In the genomic region with DNA sequence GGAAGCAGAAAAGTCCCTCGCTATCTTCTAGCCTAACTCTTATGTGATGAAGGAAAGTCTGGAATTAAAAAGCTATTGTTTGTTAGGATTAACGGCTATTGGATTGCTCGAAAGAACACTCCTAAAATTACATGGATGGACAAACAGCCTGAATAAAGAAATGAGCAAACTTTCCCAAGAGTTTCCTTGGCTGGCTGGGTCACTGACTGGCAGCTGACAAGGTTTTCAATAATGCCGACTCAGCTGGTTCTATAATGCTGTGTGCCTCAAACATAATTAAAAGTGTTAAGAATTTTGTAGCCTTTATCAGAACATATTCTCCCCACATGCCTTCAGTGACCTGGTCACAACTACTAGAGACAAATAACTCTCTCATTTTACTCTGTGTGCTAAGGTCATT, we compare ENCODE assay signal across 15 cellular contexts.
DNase-seq lines count a peak whose midpoint lies in the region; ATAC-seq, FAIRE-seq and TF ChIP-seq lines count a peak whose summit lies in the region.
"Had no signal": no experiment of that assay in that cellular context is flagged by ENCODE, and none has a peak within 500 bp of the region (broad histone marks: within the 10 kb centered on the region; RNA-seq: fewer than 3 reads in every experiment).

No MANE protein-coding gene starts in this region.

- ATAC-seq in HepG2 (no peak), right lobe of liver (no peak), GM18861 (IDR thresholded peaks at IDR 0.05; ENCODE audit: unreplicated experiment) (no peak), HG03175 (IDR thresholded peaks at IDR 0.05; ENCODE audit: unreplicated experiment) (no peak)
- ATAC-seq: GM23338 had no signal

- H3K14ac ChIP-seq in neuronal stem cell (ENCODE audit: low read length): no peak overlapping the region

- no peak overlapping the region for H2BK120ac ChIP-seq in neuronal stem cell (ENCODE audit: low read depth, low read length)

- no peak overlapping the region for H2AK5ac ChIP-seq in neuronal stem cell (ENCODE audit: low read depth, low read length)

- no peak overlapping the region for H4K8ac ChIP-seq in neuronal stem cell (ENCODE audit: low read depth, low read length)

- H2BK12ac ChIP-seq in neuronal stem cell (ENCODE audit: low read length): no peak overlapping the region

- H2AFZ ChIP-seq in HepG2 (ENCODE audit: low read length) (no peak overlapping the region), neuronal stem cell (ENCODE audit: low read length) (no peak overlapping the region)
- H2AFZ ChIP-seq: GM23338 had no signal

- H3K9ac ChIP-seq in HepG2 (ENCODE audit: insufficient read depth, low read depth, low read length): no peak overlapping the region
- H3K9ac ChIP-seq in neuronal stem cell (ENCODE audit: low read depth, low read length, poor library complexity): no peak overlapping the region
- H3K9ac ChIP-seq: BLaER1 had no signal

- H3K4me1 ChIP-seq in HepG2 (ENCODE audit: insufficient read depth, low read length): no peaks in the 10 kb centered on the region
- H3K4me1 ChIP-seq in right lobe of liver: no peaks in the 10 kb centered on the region
- H3K4me1 ChIP-seq in neuronal stem cell (ENCODE audit: control insufficient read depth in 2 of 2, insufficient read depth in 1 of 2, low read depth in 1 of 2, low read length in 2 of 2): peaks cover 0 to 10% of the 10 kb centered on the region in 2 donors
- H3K4me1 ChIP-seq: BLaER1 had no signal

- FAIRE-seq in HepG2 (lab: Jason Lieb, UNC): no peak

- H3K27ac ChIP-seq in HepG2 (ENCODE audit: extremely low read length, insufficient read depth, low read length): no peak overlapping the region
- H3K27ac ChIP-seq in right lobe of liver: no peak overlapping the region
- H3K27ac ChIP-seq in neuronal stem cell (replicated peaks; ENCODE audit: low read length): no peak overlapping the region
- H3K27ac ChIP-seq: 22Rv1, BLaER1 had no signal

- no peak for TF ChIP-seq POLR2A in HepG2 (IDR thresholded peaks at IDR 0.05; ENCODE audit: insufficient read depth in 1 of 2, low read depth in 2 of 2, low read length in 2 of 2)
- TF ChIP-seq POLR2A in right lobe of liver (IDR thresholded peaks at IDR 0.05): no peak

- H3K4ac ChIP-seq in neuronal stem cell (ENCODE audit: low read length): no peak overlapping the region

- in situ Hi-C loops in HepG2 (cut with HindIII; ENCODE audit: extremely low pct_ligation_motif_present, low pct_unique_long_range_greater_than_20kb): no loop called here

- H3K4me2 ChIP-seq in HepG2 (ENCODE audit: low read depth, low read length) (no peak overlapping the region), neuronal stem cell (ENCODE audit: insufficient read depth, low read length, poor library complexity, severe bottlenecking) (no peak overlapping the region)
- H3K4me2 ChIP-seq: BLaER1, GM23338 had no signal

- no peak for TF ChIP-seq RAD21 in HepG2 (CRISPR knock-in tag; IDR thresholded peaks at IDR 0.05)

- whole genome bisulfite sequencing in HepG2 (ENCODE audit: low lambda C conversion rate): 47% methylated on average over 4 of the region's 4 CpGs
- WGBS in right lobe of liver (ENCODE audit: insufficient coverage, low coverage, low lambda C conversion rate, missing lambda C conversion rate): 63% methylated on average over 4 of the region's 4 CpGs
- WGBS in neuronal stem cell (ENCODE audit: extremely low coverage in 2 of 2, insufficient read length in 2 of 2, insufficient replicate concordance in 1 of 2), 2 donors: no CpG with 5 or more reads among the region's 4 CpGs

- TF ChIP-seq CTCF in HepG2 (CRISPR knock-in tag; IDR thresholded peaks at IDR 0.05) (no peak), right lobe of liver (IDR thresholded peaks at IDR 0.05) (no peak)

- POLR2A ChIA-PET in HepG2 (lab: Yijun Ruan, JAX): no interaction called here

- H3K9me3 ChIP-seq in HepG2 (ENCODE audit: low read length) (no peaks in the 10 kb centered on the region), right lobe of liver (no peaks in the 10 kb centered on the region), neuronal stem cell (replicated peaks in 1 of 2; ENCODE audit: control insufficient read depth in 2 of 2, insufficient read depth in 1 of 2, low read depth in 1 of 2, low read length in 2 of 2) (no peaks in the 10 kb centered on the region)
- H3K9me3 ChIP-seq: BLaER1 had no signal

- no peaks in the 10 kb centered on the region for H3K79me1 ChIP-seq in neuronal stem cell (ENCODE audit: low read depth, low read length)

- no peak overlapping the region for H4K91ac ChIP-seq in neuronal stem cell (ENCODE audit: low read depth, low read length, poor library complexity)

- no peak overlapping the region for H2BK15ac ChIP-seq in neuronal stem cell (ENCODE audit: low read length)

- no peak overlapping the region for H2BK5ac ChIP-seq in neuronal stem cell (ENCODE audit: low read length)

- H4K20me1 ChIP-seq in HepG2 (ENCODE audit: insufficient read depth, low read length): no peaks in the 10 kb centered on the region
- H4K20me1 ChIP-seq: BLaER1 had no signal

- no peaks in the 10 kb centered on the region for H3K27me3 ChIP-seq in HepG2 (ENCODE audit: control insufficient read depth in 1 of 2, insufficient read depth in 2 of 2, low read length in 2 of 2)
- no peaks in the 10 kb centered on the region for H3K27me3 ChIP-seq in right lobe of liver
- no peaks in the 10 kb centered on the region for H3K27me3 ChIP-seq in neuronal stem cell (ENCODE audit: control insufficient read depth in 3 of 3, insufficient read depth in 3 of 3, low read depth in 1 of 3, low read length in 3 of 3)
- H3K27me3 ChIP-seq: BLaER1 had no signal

- H3K18ac ChIP-seq in neuronal stem cell (ENCODE audit: low read length): no peak overlapping the region

- no peak overlapping the region for H3K4me3 ChIP-seq in HepG2 (replicated peaks in 1 of 3; ENCODE audit: insufficient read depth in 1 of 3, low read depth in 2 of 3, low read length in 3 of 3)
- H3K4me3 ChIP-seq in right lobe of liver: no peak overlapping the region
- H3K4me3 ChIP-seq in neuronal stem cell (ENCODE audit: low read length in 2 of 2): no peak overlapping the region
- H3K4me3 ChIP-seq: BLaER1, GM23338 had no signal

- TF ChIP-seq EP300 in HepG2 (IDR thresholded peaks at IDR 0.05; ENCODE audit: low read depth in 2 of 2, low read length in 2 of 2) (no peak), HepG2 (CRISPR knock-in tag; IDR thresholded peaks at IDR 0.05; ENCODE audit: borderline replicate concordance) (no peak)

- CTCF ChIA-PET in HepG2 (lab: Yijun Ruan, JAX; ENCODE audit: low intra/inter-chr PET ratio, low total read pairs): no interaction called here

- no peak overlapping the region for H3K23ac ChIP-seq in neuronal stem cell (ENCODE audit: low read depth, low read length, poor library complexity)

- no peaks in the 10 kb centered on the region for H3K79me2 ChIP-seq in HepG2 (ENCODE audit: insufficient read depth, low read length)

- intact Hi-C loops in HepG2 (cut with micrococcal nuclease; ENCODE audit: unreplicated experiment) (no loop called here), right lobe of liver (cut with DNase I) (no loop called here)

- DNase-seq in HepG2 (ENCODE audit: low spot score) (no peak), right lobe of liver (no peak), medulla oblongata (ENCODE audit: extremely low spot score) (peak; percentile 37), neuronal stem cell (ENCODE audit: low spot score) (peak; percentile 14)
- DNase-seq in activated CD4-positive, alpha-beta T cell treated with anti-CD3 and anti-CD28 coated beads for 4 hours: no peak
- DNase-seq: CD4-positive, alpha-beta memory T cell; DMS153; DMS79; GF-D8; H9 had no signal

- BruUV-seq in HepG2 (replicated peaks; lab: Mats Ljungman, UMichigan): no TSS peak

- H3K36me3 ChIP-seq in HepG2 (replicated peaks in 1 of 2; ENCODE audit: control insufficient read depth in 1 of 2, insufficient read depth in 2 of 2, low read length in 2 of 2) (no peaks in the 10 kb centered on the region), right lobe of liver (no peaks in the 10 kb centered on the region), neuronal stem cell (replicated peaks in 1 of 2; ENCODE audit: control insufficient read depth in 2 of 2, insufficient read depth in 2 of 2, low read length in 2 of 2) (no peaks in the 10 kb centered on the region)
- H3K36me3 ChIP-seq: BLaER1 had no signal

TF ChIP-seq in HepG2, 621 proteins besides CTCF, POLR2A, EP300 and RAD21:
- TF ChIP-seq ZFP62 (CRISPR knock-in tag; IDR thresholded peaks at IDR 0.05) (no peak), ZNF569 (CRISPR knock-in tag; IDR thresholded peaks at IDR 0.05; ENCODE audit: borderline replicate concordance) (no peak), ZBTB38 (CRISPR knock-in tag; IDR thresholded peaks at IDR 0.05) (no peak), MTA3 (CRISPR knock-in tag; IDR thresholded peaks at IDR 0.05) (no peak), PRPF4 (IDR thresholded peaks at IDR 0.05; ENCODE audit: low read depth, low read length, poor library complexity, severe bottlenecking) (no peak), MAFF (IDR thresholded peaks at IDR 0.05; ENCODE audit: low read depth, low read length) (peak; percentile 99), SP5 (CRISPR knock-in tag; IDR thresholded peaks at IDR 0.05; ENCODE audit: borderline replicate concordance, low read depth) (no peak), MXD3 (CRISPR knock-in tag; IDR thresholded peaks at IDR 0.05) (no peak), MAFK (conservative IDR thresholded peaks at IDR 0.05 in 1 of 2, IDR thresholded peaks at IDR 0.05 in 1 of 2; ENCODE audit: low read length in 2 of 2) (peak; percentile 97 to 99), NCOR1 (IDR thresholded peaks at IDR 0.05; ENCODE audit: borderline replicate concordance, low read length) (no peak), ZMAT3 (CRISPR knock-in tag; conservative IDR thresholded peaks at IDR 0.05) (no peak)
TF ChIP-seq in HepG2: peak in this region for 2.

Comparison
In these comparisons a context has a peak if more than half of its experiments do, and no peak if none do; other contexts are left out.
1. DNase-seq: peak in medulla oblongata (single experiment) and neuronal stem cell (single experiment); none in HepG2 (single experiment), right lobe of liver (0 of 3) and activated CD4-positive, alpha-beta T cell treated with anti-CD3 and anti-CD28 coated beads for 4 hours (0 of 2).